8 cellular contexts compared by ENCODE assay signal in genomic region chr14:76720382-76720813, GRCh38. TPM values are rescaled to one million over a fixed set of nuclear protein-coding genes. Genes with fewer than 3 reads are reported as not detected.
DNase-seq lines count a peak whose midpoint lies in the region; ATAC-seq and TF ChIP-seq lines count a peak whose summit lies in the region.

No MANE protein-coding gene starts in this region.

- WGBS in stomach, 5 donors, result 57 to 77% (median 69%) methylated on average over 3 of the region's 3 CpGs

- intact Hi-C loops in activated CD4-positive, alpha-beta T cell treated with anti-CD3 and anti-CD28 coated beads for 36 hours (cut with DNase I, micrococcal nuclease), result no loop called here
- intact Hi-C loops in left ventricle myocardium superior (cut with micrococcal nuclease) (no loop called here), stomach (cut with DNase I; ENCODE audit: low total_unique reads) (no loop called here)

- no peaks in the 10 kb centered on the region for H3K36me3 Mint-ChIP-seq in activated CD4-positive, alpha-beta T cell treated with anti-CD3 and anti-CD28 coated beads for 36 hours (ENCODE audit: low read depth)

- H3K4me3 Mint-ChIP-seq in activated CD4-positive, alpha-beta T cell treated with anti-CD3 and anti-CD28 coated beads for 36 hours, result no peak overlapping the region

- POLR2A ChIA-PET in activated CD4-positive, alpha-beta T cell treated with anti-CD3 and anti-CD28 coated beads for 36 hours (lab: Charles Lee), result no interaction called here

- no peaks in the 10 kb centered on the region for H3K9me3 Mint-ChIP-seq in activated CD4-positive, alpha-beta T cell treated with anti-CD3 and anti-CD28 coated beads for 36 hours (ENCODE audit: low read depth)

- H3K36me3 ChIP-seq in stomach, result no peaks in the 10 kb centered on the region

- no peak overlapping the region for H3K4me3 ChIP-seq in stomach

- TF ChIP-seq EP300 in stomach (IDR thresholded peaks at IDR 0.05), result no peak

- H3K27me3 ChIP-seq in stomach, result peaks cover 0 to 7% (median 0%) of the 10 kb centered on the region in 3 donors

- H3K27ac ChIP-seq in stomach, result peak overlapping the region in 3 of 5 donors; percentile 12 to 25 (median 15)

- CTCF ChIA-PET in activated CD4-positive, alpha-beta T cell treated with anti-CD3 and anti-CD28 coated beads for 36 hours (lab: Charles Lee), result interaction anchor here (0.8 to 1.3 kb wide), 2 partner anchors 10 to 63 kb away, joined by 4 to 5 read pairs; no protein-coding TSS in a partner anchor

- peaks cover 0 to 27% (median 7%) of the 10 kb centered on the region in 4 donors for H3K4me1 ChIP-seq in stomach

- TF ChIP-seq POLR2A in stomach (IDR thresholded peaks at IDR 0.05), result no peak

- peak; percentile 44 for ATAC-seq in activated CD4-positive, alpha-beta T cell treated with anti-CD3 and anti-CD28 coated beads for 36 hours
- ATAC-seq in HG03342 (IDR thresholded peaks at IDR 0.05; ENCODE audit: unreplicated experiment) (peak; percentile 67), left ventricle myocardium superior (peak; percentile 86)

- DNase-seq in activated CD4-positive, alpha-beta T cell treated with anti-CD3 and anti-CD28 coated beads for 36 hours, result no peak
- no peak for DNase-seq in activated CD4-positive, alpha-beta T cell treated with anti-CD3 and anti-CD28 coated beads for 1 hour
- DNase-seq in SK-N-DZ (ENCODE audit: low spot score) (peak; percentile 74), left ventricle myocardium superior (peak; percentile 93), stomach (peak; percentile 44), ureter (ENCODE audit: low spot score) (no peak), NCI-H1436 (lab: John Stamatoyannopoulos, UW) (no peak)

- no peak overlapping the region for H3K27ac Mint-ChIP-seq in activated CD4-positive, alpha-beta T cell treated with anti-CD3 and anti-CD28 coated beads for 36 hours

- no peaks in the 10 kb centered on the region for H3K9me3 ChIP-seq in stomach

- H3K4me1 Mint-ChIP-seq in activated CD4-positive, alpha-beta T cell treated with anti-CD3 and anti-CD28 coated beads for 36 hours, result peaks cover 8% of the 10 kb centered on the region

- no peak for TF ChIP-seq CTCF in stomach (IDR thresholded peaks at IDR 0.05)

- H3K27me3 Mint-ChIP-seq in activated CD4-positive, alpha-beta T cell treated with anti-CD3 and anti-CD28 coated beads for 36 hours, result peaks cover 7% of the 10 kb centered on the region

RNA-seq across cellular contexts. Expression of gene VASH1, which starts 40.9 kb away (rescaled TPM):
- 1 to 10 TPM; 4.0 to 5.3 TPM for total RNA-seq in activated CD4-positive, alpha-beta T cell treated with anti-CD3 and anti-CD28 coated beads for 36 hours
- 8.7 and 12.1 TPM in 2 replicates for polyA plus RNA-seq in SK-N-DZ (2014; cell fraction: cytosol; rRNA removed)
- 22.1 and 37.9 TPM in 2 replicates for polyA plus RNA-seq in SK-N-DZ (2014; cell fraction: nucleus; rRNA removed)
- total RNA-seq in left ventricle myocardium superior (14.0 TPM), stomach (10 to 100 TPM in 3 of 5 donors, 1 to 10 TPM in 2; 4.9 to 15.4 (median 10.1) TPM), ureter (9.0 TPM)
- polyA plus RNA-seq in stomach, result 10 to 100 TPM in 1 of 3 donors, 1 to 10 TPM in 2; 2.7 to 10.5 (median 4.1) TPM

Comparison
In these comparisons a context has a peak if more than half of its experiments do, and no peak if none do; other contexts are left out.
1. DNase-seq: peak in SK-N-DZ (single experiment), left ventricle myocardium superior (single experiment) and stomach (single experiment); none in activated CD4-positive, alpha-beta T cell treated with anti-CD3 and anti-CD28 coated beads for 36 hours (single experiment), activated CD4-positive, alpha-beta T cell treated with anti-CD3 and anti-CD28 coated beads for 1 hour (single experiment), ureter (single experiment) and NCI-H1436 (single experiment).
2. Peak in every context shown above with its lines, with median percentiles within 50 percentile points of each other: ATAC-seq.